2 cellular contexts compared by ENCODE assay signal in the genomic region with DNA sequence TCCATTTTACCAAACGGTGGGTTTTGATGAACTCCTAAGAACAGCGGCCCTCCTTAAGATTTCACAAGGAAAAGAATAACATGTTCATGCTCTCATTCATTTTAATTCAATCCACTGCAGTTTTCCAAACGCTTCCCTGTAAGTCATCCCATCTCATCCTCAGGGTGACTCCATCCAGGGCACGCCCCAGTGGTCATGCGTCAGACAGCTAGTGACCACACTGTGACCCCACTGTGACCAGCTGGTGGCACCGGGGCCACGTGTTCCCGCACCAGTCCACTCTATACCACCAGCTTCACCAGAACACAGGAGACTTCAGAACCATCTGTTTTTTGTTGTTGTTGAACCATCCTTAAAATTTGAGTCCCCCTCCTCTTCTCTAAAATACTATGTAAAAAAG.
TF ChIP-seq lines count a peak whose summit lies in the region.

No MANE protein-coding gene starts in this region.

TF ChIP-seq in A549, 52 proteins besides CTCF, POLR2A, EP300 and RAD21 (continued from another document):
- TF ChIP-seq, protein P1, sequence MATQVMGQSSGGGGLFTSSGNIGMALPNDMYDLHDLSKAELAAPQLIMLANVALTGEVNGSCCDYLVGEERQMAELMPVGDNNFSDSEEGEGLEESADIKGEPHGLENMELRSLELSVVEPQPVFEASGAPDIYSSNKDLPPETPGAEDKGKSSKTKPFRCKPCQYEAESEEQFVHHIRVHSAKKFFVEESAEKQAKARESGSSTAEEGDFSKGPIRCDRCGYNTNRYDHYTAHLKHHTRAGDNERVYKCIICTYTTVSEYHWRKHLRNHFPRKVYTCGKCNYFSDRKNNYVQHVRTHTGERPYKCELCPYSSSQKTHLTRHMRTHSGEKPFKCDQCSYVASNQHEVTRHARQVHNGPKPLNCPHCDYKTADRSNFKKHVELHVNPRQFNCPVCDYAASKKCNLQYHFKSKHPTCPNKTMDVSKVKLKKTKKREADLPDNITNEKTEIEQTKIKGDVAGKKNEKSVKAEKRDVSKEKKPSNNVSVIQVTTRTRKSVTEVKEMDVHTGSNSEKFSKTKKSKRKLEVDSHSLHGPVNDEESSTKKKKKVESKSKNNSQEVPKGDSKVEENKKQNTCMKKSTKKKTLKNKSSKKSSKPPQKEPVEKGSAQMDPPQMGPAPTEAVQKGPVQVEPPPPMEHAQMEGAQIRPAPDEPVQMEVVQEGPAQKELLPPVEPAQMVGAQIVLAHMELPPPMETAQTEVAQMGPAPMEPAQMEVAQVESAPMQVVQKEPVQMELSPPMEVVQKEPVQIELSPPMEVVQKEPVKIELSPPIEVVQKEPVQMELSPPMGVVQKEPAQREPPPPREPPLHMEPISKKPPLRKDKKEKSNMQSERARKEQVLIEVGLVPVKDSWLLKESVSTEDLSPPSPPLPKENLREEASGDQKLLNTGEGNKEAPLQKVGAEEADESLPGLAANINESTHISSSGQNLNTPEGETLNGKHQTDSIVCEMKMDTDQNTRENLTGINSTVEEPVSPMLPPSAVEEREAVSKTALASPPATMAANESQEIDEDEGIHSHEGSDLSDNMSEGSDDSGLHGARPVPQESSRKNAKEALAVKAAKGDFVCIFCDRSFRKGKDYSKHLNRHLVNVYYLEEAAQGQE (IDR thresholded peaks at IDR 0.05), result no peak
- TF ChIP-seq SREBF2 (IDR thresholded peaks at IDR 0.05), result no peak
- no peak for TF ChIP-seq JUNB (IDR thresholded peaks at IDR 0.05)
- no peak for TF ChIP-seq CHD2 (IDR thresholded peaks at IDR 0.05; ENCODE audit: low read length, partially characterized antibody)
- no peak for TF ChIP-seq HOXA7 (CRISPR knock-in tag; IDR thresholded peaks at IDR 0.05)
- TF ChIP-seq, protein P2, sequence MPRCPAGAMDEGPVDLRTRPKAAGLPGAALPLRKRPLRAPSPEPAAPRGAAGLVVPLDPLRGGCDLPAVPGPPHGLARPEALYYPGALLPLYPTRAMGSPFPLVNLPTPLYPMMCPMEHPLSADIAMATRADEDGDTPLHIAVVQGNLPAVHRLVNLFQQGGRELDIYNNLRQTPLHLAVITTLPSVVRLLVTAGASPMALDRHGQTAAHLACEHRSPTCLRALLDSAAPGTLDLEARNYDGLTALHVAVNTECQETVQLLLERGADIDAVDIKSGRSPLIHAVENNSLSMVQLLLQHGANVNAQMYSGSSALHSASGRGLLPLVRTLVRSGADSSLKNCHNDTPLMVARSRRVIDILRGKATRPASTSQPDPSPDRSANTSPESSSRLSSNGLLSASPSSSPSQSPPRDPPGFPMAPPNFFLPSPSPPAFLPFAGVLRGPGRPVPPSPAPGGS (IDR thresholded peaks at IDR 0.05), result no peak
- no peak for TF ChIP-seq MAFK (IDR thresholded peaks at IDR 0.05; ENCODE audit: partially characterized antibody)
- no peak for TF ChIP-seq NFE2L2 (conservative IDR thresholded peaks at IDR 0.05; ENCODE audit: low read length)
- TF ChIP-seq, protein P3, sequence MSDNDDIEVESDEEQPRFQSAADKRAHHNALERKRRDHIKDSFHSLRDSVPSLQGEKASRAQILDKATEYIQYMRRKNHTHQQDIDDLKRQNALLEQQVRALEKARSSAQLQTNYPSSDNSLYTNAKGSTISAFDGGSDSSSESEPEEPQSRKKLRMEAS (IDR thresholded peaks at IDR 0.05), result 0 out of 2 replicates have a peak, but pooled peaks have one; percentile 42
- no peak for TF ChIP-seq ZFP36 (IDR thresholded peaks at IDR 0.05; ENCODE audit: borderline replicate concordance, partially characterized antibody)
- TF ChIP-seq GATA3 (IDR thresholded peaks at IDR 0.05; ENCODE audit: borderline replicate concordance), result no peak
- TF ChIP-seq FOSB (CRISPR knock-in tag; IDR thresholded peaks at IDR 0.05), result no peak
- TF ChIP-seq, protein P4, sequence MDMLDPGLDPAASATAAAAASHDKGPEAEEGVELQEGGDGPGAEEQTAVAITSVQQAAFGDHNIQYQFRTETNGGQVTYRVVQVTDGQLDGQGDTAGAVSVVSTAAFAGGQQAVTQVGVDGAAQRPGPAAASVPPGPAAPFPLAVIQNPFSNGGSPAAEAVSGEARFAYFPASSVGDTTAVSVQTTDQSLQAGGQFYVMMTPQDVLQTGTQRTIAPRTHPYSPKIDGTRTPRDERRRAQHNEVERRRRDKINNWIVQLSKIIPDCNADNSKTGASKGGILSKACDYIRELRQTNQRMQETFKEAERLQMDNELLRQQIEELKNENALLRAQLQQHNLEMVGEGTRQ (IDR thresholded peaks at IDR 0.05), result peak; percentile 47; the same call in 1 of the 2 replicates

TF ChIP-seq in WTC11, 78 proteins besides CTCF, POLR2A, EP300 and RAD21 (continued from another document):
- TF ChIP-seq, protein P5, sequence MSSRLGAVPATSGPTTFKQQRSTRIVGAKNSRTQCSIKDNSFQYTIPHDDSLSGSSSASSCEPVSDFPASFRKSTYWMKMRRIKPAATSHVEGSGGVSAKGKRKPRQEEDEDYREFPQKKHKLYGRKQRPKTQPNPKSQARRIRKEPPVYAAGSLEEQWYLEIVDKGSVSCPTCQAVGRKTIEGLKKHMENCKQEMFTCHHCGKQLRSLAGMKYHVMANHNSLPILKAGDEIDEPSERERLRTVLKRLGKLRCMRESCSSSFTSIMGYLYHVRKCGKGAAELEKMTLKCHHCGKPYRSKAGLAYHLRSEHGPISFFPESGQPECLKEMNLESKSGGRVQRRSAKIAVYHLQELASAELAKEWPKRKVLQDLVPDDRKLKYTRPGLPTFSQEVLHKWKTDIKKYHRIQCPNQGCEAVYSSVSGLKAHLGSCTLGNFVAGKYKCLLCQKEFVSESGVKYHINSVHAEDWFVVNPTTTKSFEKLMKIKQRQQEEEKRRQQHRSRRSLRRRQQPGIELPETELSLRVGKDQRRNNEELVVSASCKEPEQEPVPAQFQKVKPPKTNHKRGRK (CRISPR knock-in tag; IDR thresholded peaks at IDR 0.05; ENCODE audit: borderline replicate concordance), result no peak
- TF ChIP-seq, protein P6, sequence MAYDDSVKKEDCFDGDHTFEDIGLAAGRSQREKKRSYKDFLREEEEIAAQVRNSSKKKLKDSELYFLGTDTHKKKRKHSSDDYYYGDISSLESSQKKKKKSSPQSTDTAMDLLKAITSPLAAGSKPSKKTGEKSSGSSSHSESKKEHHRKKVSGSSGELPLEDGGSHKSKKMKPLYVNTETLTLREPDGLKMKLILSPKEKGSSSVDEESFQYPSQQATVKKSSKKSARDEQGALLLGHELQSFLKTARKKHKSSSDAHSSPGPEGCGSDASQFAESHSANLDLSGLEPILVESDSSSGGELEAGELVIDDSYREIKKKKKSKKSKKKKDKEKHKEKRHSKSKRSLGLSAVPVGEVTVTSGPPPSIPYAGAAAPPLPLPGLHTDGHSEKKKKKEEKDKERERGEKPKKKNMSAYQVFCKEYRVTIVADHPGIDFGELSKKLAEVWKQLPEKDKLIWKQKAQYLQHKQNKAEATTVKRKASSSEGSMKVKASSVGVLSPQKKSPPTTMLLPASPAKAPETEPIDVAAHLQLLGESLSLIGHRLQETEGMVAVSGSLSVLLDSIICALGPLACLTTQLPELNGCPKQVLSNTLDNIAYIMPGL (CRISPR knock-in tag; IDR thresholded peaks at IDR 0.05), result no peak
- TF ChIP-seq MXD4 (CRISPR knock-in tag; IDR thresholded peaks at IDR 0.05; ENCODE audit: borderline replicate concordance) (no peak), EMX1 (CRISPR knock-in tag; IDR thresholded peaks at IDR 0.05) (no peak), TEAD1 (CRISPR knock-in tag; IDR thresholded peaks at IDR 0.05) (no peak), ESRRA (CRISPR knock-in tag; IDR thresholded peaks at IDR 0.05; ENCODE audit: borderline replicate concordance) (no peak), NR2C2 (CRISPR knock-in tag; IDR thresholded peaks at IDR 0.05) (no peak), NR3C1 (CRISPR knock-in tag; conservative IDR thresholded peaks at IDR 0.05; ENCODE audit: low read depth) (no peak), TEAD4 (CRISPR knock-in tag; IDR thresholded peaks at IDR 0.05) (no peak), GRHL2 (CRISPR knock-in tag; IDR thresholded peaks at IDR 0.05; ENCODE audit: insufficient replicate concordance, severe bottlenecking) (no peak), ZNF232 (CRISPR knock-in tag; IDR thresholded peaks at IDR 0.05) (no peak), TP53 (CRISPR knock-in tag; IDR thresholded peaks at IDR 0.05) (no peak)
- TF ChIP-seq, protein P7, sequence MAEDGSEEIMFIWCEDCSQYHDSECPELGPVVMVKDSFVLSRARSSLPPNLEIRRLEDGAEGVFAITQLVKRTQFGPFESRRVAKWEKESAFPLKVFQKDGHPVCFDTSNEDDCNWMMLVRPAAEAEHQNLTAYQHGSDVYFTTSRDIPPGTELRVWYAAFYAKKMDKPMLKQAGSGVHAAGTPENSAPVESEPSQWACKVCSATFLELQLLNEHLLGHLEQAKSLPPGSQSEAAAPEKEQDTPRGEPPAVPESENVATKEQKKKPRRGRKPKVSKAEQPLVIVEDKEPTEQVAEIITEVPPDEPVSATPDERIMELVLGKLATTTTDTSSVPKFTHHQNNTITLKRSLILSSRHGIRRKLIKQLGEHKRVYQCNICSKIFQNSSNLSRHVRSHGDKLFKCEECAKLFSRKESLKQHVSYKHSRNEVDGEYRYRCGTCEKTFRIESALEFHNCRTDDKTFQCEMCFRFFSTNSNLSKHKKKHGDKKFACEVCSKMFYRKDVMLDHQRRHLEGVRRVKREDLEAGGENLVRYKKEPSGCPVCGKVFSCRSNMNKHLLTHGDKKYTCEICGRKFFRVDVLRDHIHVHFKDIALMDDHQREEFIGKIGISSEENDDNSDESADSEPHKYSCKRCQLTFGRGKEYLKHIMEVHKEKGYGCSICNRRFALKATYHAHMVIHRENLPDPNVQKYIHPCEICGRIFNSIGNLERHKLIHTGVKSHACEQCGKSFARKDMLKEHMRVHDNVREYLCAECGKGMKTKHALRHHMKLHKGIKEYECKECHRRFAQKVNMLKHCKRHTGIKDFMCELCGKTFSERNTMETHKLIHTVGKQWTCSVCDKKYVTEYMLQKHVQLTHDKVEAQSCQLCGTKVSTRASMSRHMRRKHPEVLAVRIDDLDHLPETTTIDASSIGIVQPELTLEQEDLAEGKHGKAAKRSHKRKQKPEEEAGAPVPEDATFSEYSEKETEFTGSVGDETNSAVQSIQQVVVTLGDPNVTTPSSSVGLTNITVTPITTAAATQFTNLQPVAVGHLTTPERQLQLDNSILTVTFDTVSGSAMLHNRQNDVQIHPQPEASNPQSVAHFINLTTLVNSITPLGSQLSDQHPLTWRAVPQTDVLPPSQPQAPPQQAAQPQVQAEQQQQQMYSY (CRISPR knock-in tag; IDR thresholded peaks at IDR 0.05), result no peak
- TF ChIP-seq, protein P8, sequence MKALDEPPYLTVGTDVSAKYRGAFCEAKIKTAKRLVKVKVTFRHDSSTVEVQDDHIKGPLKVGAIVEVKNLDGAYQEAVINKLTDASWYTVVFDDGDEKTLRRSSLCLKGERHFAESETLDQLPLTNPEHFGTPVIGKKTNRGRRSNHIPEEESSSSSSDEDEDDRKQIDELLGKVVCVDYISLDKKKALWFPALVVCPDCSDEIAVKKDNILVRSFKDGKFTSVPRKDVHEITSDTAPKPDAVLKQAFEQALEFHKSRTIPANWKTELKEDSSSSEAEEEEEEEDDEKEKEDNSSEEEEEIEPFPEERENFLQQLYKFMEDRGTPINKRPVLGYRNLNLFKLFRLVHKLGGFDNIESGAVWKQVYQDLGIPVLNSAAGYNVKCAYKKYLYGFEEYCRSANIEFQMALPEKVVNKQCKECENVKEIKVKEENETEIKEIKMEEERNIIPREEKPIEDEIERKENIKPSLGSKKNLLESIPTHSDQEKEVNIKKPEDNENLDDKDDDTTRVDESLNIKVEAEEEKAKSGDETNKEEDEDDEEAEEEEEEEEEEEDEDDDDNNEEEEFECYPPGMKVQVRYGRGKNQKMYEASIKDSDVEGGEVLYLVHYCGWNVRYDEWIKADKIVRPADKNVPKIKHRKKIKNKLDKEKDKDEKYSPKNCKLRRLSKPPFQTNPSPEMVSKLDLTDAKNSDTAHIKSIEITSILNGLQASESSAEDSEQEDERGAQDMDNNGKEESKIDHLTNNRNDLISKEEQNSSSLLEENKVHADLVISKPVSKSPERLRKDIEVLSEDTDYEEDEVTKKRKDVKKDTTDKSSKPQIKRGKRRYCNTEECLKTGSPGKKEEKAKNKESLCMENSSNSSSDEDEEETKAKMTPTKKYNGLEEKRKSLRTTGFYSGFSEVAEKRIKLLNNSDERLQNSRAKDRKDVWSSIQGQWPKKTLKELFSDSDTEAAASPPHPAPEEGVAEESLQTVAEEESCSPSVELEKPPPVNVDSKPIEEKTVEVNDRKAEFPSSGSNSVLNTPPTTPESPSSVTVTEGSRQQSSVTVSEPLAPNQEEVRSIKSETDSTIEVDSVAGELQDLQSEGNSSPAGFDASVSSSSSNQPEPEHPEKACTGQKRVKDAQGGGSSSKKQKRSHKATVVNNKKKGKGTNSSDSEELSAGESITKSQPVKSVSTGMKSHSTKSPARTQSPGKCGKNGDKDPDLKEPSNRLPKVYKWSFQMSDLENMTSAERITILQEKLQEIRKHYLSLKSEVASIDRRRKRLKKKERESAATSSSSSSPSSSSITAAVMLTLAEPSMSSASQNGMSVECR (CRISPR knock-in tag; IDR thresholded peaks at IDR 0.05; ENCODE audit: borderline replicate concordance), result no peak
- TF ChIP-seq, protein P9, sequence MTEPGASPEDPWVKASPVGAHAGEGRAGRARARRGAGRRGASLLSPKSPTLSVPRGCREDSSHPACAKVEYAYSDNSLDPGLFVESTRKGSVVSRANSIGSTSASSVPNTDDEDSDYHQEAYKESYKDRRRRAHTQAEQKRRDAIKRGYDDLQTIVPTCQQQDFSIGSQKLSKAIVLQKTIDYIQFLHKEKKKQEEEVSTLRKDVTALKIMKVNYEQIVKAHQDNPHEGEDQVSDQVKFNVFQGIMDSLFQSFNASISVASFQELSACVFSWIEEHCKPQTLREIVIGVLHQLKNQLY (CRISPR knock-in tag; IDR thresholded peaks at IDR 0.05), result no peak
